Comparison of ENCODE assay signal across 15 cellular contexts in the genomic region with DNA sequence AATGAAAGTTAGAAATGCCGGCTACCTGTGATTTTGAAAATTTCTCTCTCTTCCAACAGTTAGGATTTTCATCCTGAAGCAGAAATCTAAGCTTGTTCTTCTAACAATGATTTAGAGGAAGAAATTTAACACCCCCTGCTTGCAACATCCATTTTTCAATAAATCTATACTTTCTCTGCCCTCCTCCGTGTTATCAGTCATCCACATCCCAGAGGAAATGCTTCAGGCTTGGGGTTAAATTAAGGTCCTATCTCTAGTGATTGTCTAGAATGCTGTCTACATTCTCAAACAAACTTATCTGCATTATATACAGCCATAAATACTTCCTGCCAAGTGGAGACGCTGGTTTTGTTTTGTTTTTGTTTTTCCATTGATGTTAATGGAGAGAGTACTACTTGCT.
DNase-seq lines count a peak whose midpoint lies in the region; ATAC-seq and TF ChIP-seq lines count a peak whose summit lies in the region.
"Had no signal": no experiment of that assay in that cellular context is flagged by ENCODE, and none has a peak within 500 bp of the region (broad histone marks: within the 10 kb centered on the region; RNA-seq: fewer than 3 reads in every experiment).

No MANE protein-coding gene starts in this region.

- peak; percentile 33 to 80; a peak in 3 of 4 replicates for TF ChIP-seq EP300 in SK-N-SH (IDR thresholded peaks at IDR 0.05; ENCODE audit: borderline replicate concordance in 1 of 2, low read depth in 1 of 2, low read length in 1 of 2)

- no peak for ATAC-seq in Right ventricle myocardium inferior
- ATAC-seq: activated CD8-positive, alpha-beta memory T cell treated with anti-CD3 and anti-CD28 coated beads, Interleukin-2, amount 10 ng/mL, durations not matched to agents 7 days and 5 days; upper lobe of right lung had no signal

- H3K27me3 ChIP-seq in left ventricle myocardium inferior (ENCODE audit: low read depth) (no peaks in the 10 kb centered on the region), SK-N-SH (ENCODE audit: insufficient read depth) (no peaks in the 10 kb centered on the region), subcutaneous abdominal adipose tissue (ENCODE audit: control insufficient read depth in 5 of 5, insufficient read depth in 4 of 5, low read length in 5 of 5) (no peaks in the 10 kb centered on the region)
- H3K27me3 ChIP-seq: upper lobe of right lung had no signal

- 11% methylated on average over 3 of the region's 3 CpGs for WGBS in SK-N-SH (ENCODE audit: low lambda C conversion rate)

- no peaks in the 10 kb centered on the region for H3K36me3 ChIP-seq in left ventricle myocardium inferior
- no peaks in the 10 kb centered on the region for H3K36me3 ChIP-seq in SK-N-SH (replicated peaks in 1 of 2; ENCODE audit: control insufficient read depth in 1 of 2, insufficient read depth in 2 of 2, low read length in 1 of 2)
- H3K36me3 ChIP-seq in subcutaneous abdominal adipose tissue (ENCODE audit: control insufficient read depth in 5 of 5, insufficient read depth in 5 of 5, low read length in 5 of 5): no peaks in the 10 kb centered on the region
- H3K36me3 ChIP-seq: upper lobe of right lung had no signal

- H3K27ac ChIP-seq in left ventricle myocardium inferior (replicated peaks) (no peak overlapping the region), SK-N-SH (ENCODE audit: low read depth in 2 of 2, low read length in 1 of 2) (peak overlapping the region in 1 of 2 experiments; percentile 62; a peak in 1 of 4 replicates), subcutaneous abdominal adipose tissue (ENCODE audit: low read depth, low read length) (no peak overlapping the region)
- H3K27ac ChIP-seq: upper lobe of right lung had no signal

- CTCF ChIA-PET in SK-N-SH (lab: Yijun Ruan, JAX): interaction anchor here (0.9 to 1.2 kb wide), 3 partner anchors 9 to 210 kb away, joined by 3 read pairs; no protein-coding TSS in a partner anchor

- intact Hi-C loops in left ventricle myocardium inferior (cut with micrococcal nuclease) (no loop called here), Right ventricle myocardium inferior (cut with DNase I) (no loop called here)

- H2AFZ ChIP-seq in SK-N-SH (ENCODE audit: low read depth): peak overlapping the region; percentile 73; the same call in 1 of the 2 replicates

- H3K9me2 ChIP-seq in SK-N-SH: no peaks in the 10 kb centered on the region

- H4K20me1 ChIP-seq in SK-N-SH (ENCODE audit: insufficient read depth): no peaks in the 10 kb centered on the region

- H3K79me2 ChIP-seq in SK-N-SH (ENCODE audit: insufficient read depth): no peaks in the 10 kb centered on the region

- no peaks in the 10 kb centered on the region for H3F3A ChIP-seq in SK-N-SH (replicated peaks; ENCODE audit: insufficient read depth)

- H3K9ac ChIP-seq in SK-N-SH (no peak overlapping the region), subcutaneous abdominal adipose tissue (ENCODE audit: low read length in 5 of 5) (no peak overlapping the region)

- TF ChIP-seq RAD21 in SK-N-SH (IDR thresholded peaks at IDR 0.05; ENCODE audit: low read length): peak; percentile 26; the same call in 1 of the 2 replicates

- H3K4me2 ChIP-seq in SK-N-SH: peak overlapping the region; percentile 70

- peak overlapping the region; percentile 27 for H3K4me3 ChIP-seq in left ventricle myocardium inferior
- H3K4me3 ChIP-seq in SK-N-SH (ENCODE audit: low read depth in 2 of 2, low read length in 1 of 2): peak overlapping the region; percentile 26; a peak in 2 of 4 replicates
- no peak overlapping the region for H3K4me3 ChIP-seq in fibroblast of the aortic adventitia (ENCODE audit: low read depth, low read length)
- H3K4me3 ChIP-seq in subcutaneous abdominal adipose tissue (ENCODE audit: low read depth in 1 of 5, low read length in 5 of 5): peak overlapping the region in 3 of 5 donors; percentile 1 to 43 (median 39)
- H3K4me3 ChIP-seq: upper lobe of right lung had no signal

- no peak for DNase-seq in left ventricle myocardium inferior
- no peak for DNase-seq in Right ventricle myocardium inferior (ENCODE audit: missing footprints)
- DNase-seq in SK-N-SH: peak; percentile 25
- DNase-seq in fibroblast of the aortic adventitia (ENCODE audit: low read depth): peak; percentile 1
- DNase-seq in NCI-H774 (lab: John Stamatoyannopoulos, UW): no peak
- no peak for DNase-seq in HCEC 1CT
- DNase-seq in dedifferentiated amniotic fluid mesenchymal stem cell (ENCODE audit: extremely low spot score): no peak
- DNase-seq: activated CD8-positive, alpha-beta memory T cell treated with anti-CD3 and anti-CD28 coated beads, Interleukin-2, amount 10 ng/mL, durations not matched to agents 7 days and 5 days; activated naive CD4-positive, alpha-beta T cell treated with anti-CD3 and anti-CD28 coated beads, Interleukin-2, amount 50 U/mL, for 16 hours; NCI-H1436; NCI-H510A treated with DMSO at 0.1 percent for 48 hours; Right ventricle myocardium superior; stimulated activated CD4-positive, alpha-beta T cell treated with anti-CD3 and anti-CD28 coated beads, Interleukin-2, amount 100 ng/mL, for 24 hours; upper lobe of right lung had no signal

- H3K4me1 ChIP-seq in left ventricle myocardium inferior (peaks cover 21% of the 10 kb centered on the region), SK-N-SH (ENCODE audit: control insufficient read depth in 1 of 2, insufficient read depth in 2 of 2, low read depth in 1 of 2, low read length in 1 of 2) (peaks cover 8 to 11% of the 10 kb centered on the region in 2 experiments; a peak in 3 of 4 replicates), subcutaneous abdominal adipose tissue (ENCODE audit: control insufficient read depth in 5 of 5, insufficient read depth in 5 of 5, low read length in 5 of 5) (peaks cover 0 to 13% (median 4%) of the 10 kb centered on the region in 5 donors)

- POLR2A ChIA-PET in SK-N-SH (lab: Yijun Ruan, JAX): interaction anchor here (1.0 kb wide), 1 partner anchor 68 kb away, joined by 3 read pairs; no protein-coding TSS in a partner anchor

- TF ChIP-seq CTCF in left ventricle myocardium inferior (IDR thresholded peaks at IDR 0.05; ENCODE audit: borderline replicate concordance): no peak
- TF ChIP-seq CTCF in SK-N-SH (IDR thresholded peaks at IDR 0.05): no peak
- no peak for TF ChIP-seq CTCF in fibroblast of the aortic adventitia (IDR thresholded peaks at IDR 0.05; ENCODE audit: insufficient read depth, low read length)

- no peaks in the 10 kb centered on the region for H3K9me3 ChIP-seq in left ventricle myocardium inferior (replicated peaks)
- no peaks in the 10 kb centered on the region for H3K9me3 ChIP-seq in SK-N-SH
- no peaks in the 10 kb centered on the region for H3K9me3 ChIP-seq in subcutaneous abdominal adipose tissue (ENCODE audit: control insufficient read depth in 5 of 5, low read length in 5 of 5)
- H3K9me3 ChIP-seq: upper lobe of right lung had no signal

TF ChIP-seq in SK-N-SH, 30 proteins besides CTCF, POLR2A, EP300 and RAD21:
- TF ChIP-seq RCOR1 (IDR thresholded peaks at IDR 0.05; ENCODE audit: low read length) (peak; percentile 71; the same call in 1 of the 2 replicates), TEAD4 (IDR thresholded peaks at IDR 0.05; ENCODE audit: borderline replicate concordance, insufficient read depth) (no peak), TCF12 (IDR thresholded peaks at IDR 0.05) (peak; percentile 36; the same call in 1 of the 2 replicates), MXI1 (IDR thresholded peaks at IDR 0.05; ENCODE audit: low read depth, low read length) (no peak), GATA2 (CRISPR knock-in tag; IDR thresholded peaks at IDR 0.05) (peak; percentile 73)
- TF ChIP-seq, protein P1, sequence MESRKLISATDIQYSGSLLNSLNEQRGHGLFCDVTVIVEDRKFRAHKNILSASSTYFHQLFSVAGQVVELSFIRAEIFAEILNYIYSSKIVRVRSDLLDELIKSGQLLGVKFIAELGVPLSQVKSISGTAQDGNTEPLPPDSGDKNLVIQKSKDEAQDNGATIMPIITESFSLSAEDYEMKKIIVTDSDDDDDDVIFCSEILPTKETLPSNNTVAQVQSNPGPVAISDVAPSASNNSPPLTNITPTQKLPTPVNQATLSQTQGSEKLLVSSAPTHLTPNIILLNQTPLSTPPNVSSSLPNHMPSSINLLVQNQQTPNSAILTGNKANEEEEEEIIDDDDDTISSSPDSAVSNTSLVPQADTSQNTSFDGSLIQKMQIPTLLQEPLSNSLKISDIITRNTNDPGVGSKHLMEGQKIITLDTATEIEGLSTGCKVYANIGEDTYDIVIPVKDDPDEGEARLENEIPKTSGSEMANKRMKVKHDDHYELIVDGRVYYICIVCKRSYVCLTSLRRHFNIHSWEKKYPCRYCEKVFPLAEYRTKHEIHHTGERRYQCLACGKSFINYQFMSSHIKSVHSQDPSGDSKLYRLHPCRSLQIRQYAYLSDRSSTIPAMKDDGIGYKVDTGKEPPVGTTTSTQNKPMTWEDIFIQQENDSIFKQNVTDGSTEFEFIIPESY (IDR thresholded peaks at IDR 0.05; ENCODE audit: borderline replicate concordance, low read depth): no peak

Comparison
In these comparisons a context has a peak if more than half of its experiments do, and no peak if none do; other contexts are left out.
1. DNase-seq: peak in SK-N-SH (single experiment) and fibroblast of the aortic adventitia (single experiment); none in left ventricle myocardium inferior (single experiment), Right ventricle myocardium inferior (single experiment), NCI-H774 (single experiment), HCEC 1CT (single experiment) and dedifferentiated amniotic fluid mesenchymal stem cell (single experiment).